18 cellular contexts compared by ENCODE assay signal in the genomic region with DNA sequence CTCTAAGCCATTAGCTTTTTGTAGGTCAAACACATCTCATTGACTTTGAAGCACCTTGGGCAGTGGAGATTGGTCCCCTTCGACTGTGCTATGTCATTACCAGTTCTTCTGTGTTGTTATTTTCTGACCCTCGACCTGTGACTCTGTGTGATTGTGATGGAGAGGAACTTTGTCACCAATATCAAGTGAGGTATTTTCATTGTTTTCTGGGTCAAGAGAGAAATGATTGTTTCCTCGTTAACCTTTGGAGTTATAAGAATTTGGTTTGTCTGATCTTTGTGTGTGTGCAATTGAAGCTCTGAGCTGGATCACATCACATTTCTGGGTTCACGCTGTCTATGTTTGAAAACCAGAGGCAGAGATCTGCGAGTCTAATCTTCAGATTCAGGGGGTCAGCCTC.
A peak's percentile ranks its signal among the peaks of the same experiment; 100 is the strongest.
DNase-seq lines count a peak whose midpoint lies in the region; ATAC-seq and TF ChIP-seq lines count a peak whose summit lies in the region.
"Had no signal": no experiment of that assay in that cellular context is flagged by ENCODE, and none has a peak within 500 bp of the region (broad histone marks: within the 10 kb centered on the region; RNA-seq: fewer than 3 reads in every experiment).

No MANE protein-coding gene starts in this region.

- ATAC-seq in Right ventricle myocardium superior (ENCODE audit: poor library complexity) (peak; percentile 56), right cardiac atrium (no peak), HG03457 (IDR thresholded peaks at IDR 0.05; ENCODE audit: unreplicated experiment) (no peak)
- ATAC-seq: A549 had no signal

- DNase-seq in Right ventricle myocardium superior (no peak), right cardiac atrium (no peak), colonic mucosa (no peak), transverse colon (peak; percentile 35)
- DNase-seq in activated CD4-positive, alpha-beta T cell treated with anti-CD3 and anti-CD28 coated beads, Interleukin-2, amount 10 ng/mL, durations not matched to agents 24 days and 14 days = no peak
- DNase-seq: BE2C, DMS 273 treated with DMSO at 0.1 percent for 48 hours, GOT3, NCI-H1105, NCI-H146, NCI-H2029, NCI-H345, NCI-H524, SHP77 had no signal

- H3K9me3 ChIP-seq in right cardiac atrium (ENCODE audit: control insufficient read depth, low read length) (no peaks in the 10 kb centered on the region), colonic mucosa (no peaks in the 10 kb centered on the region), mucosa of rectum (ENCODE audit: control insufficient read depth in 2 of 2, low read length in 2 of 2) (no peaks in the 10 kb centered on the region), transverse colon (no peaks in the 10 kb centered on the region)
- H3K9me3 ChIP-seq: A549, BE2C had no signal

- H3K4me1 Mint-ChIP-seq in activated CD4-positive, alpha-beta T cell treated with anti-CD3 and anti-CD28 coated beads, Interleukin-2, amount 10 ng/mL, durations not matched to agents 24 days and 14 days = peaks cover 7% of the 10 kb centered on the region

- H3K36me3 ChIP-seq in colonic mucosa (no peaks in the 10 kb centered on the region), mucosa of rectum (ENCODE audit: control insufficient read depth in 2 of 2, insufficient read depth in 2 of 2, low read length in 2 of 2) (no peaks in the 10 kb centered on the region), transverse colon (no peaks in the 10 kb centered on the region)
- H3K36me3 ChIP-seq: BE2C had no signal

- no peaks in the 10 kb centered on the region for H3K36me3 Mint-ChIP-seq in activated CD4-positive, alpha-beta T cell treated with anti-CD3 and anti-CD28 coated beads, Interleukin-2, amount 10 ng/mL, durations not matched to agents 24 days and 14 days (ENCODE audit: low read depth)

- H3K27me3 ChIP-seq in right cardiac atrium (ENCODE audit: control insufficient read depth, insufficient read depth) (no peaks in the 10 kb centered on the region), colonic mucosa (no peaks in the 10 kb centered on the region), mucosa of rectum (ENCODE audit: control insufficient read depth in 2 of 2, insufficient read depth in 2 of 2, low read length in 2 of 2) (no peaks in the 10 kb centered on the region), transverse colon (no peaks in the 10 kb centered on the region)
- H3K27me3 ChIP-seq: BE2C had no signal

- H3K4me3 ChIP-seq in right cardiac atrium (ENCODE audit: low read length) (no peak overlapping the region), colonic mucosa (no peak overlapping the region), mucosa of rectum (ENCODE audit: low read length in 2 of 2) (peak overlapping the region; percentile 42 to 74), transverse colon (peak overlapping the region in 2 of 4 donors; percentile 2 to 34)
- H3K4me3 ChIP-seq: A549 had no signal

- H3K9me3 Mint-ChIP-seq in activated CD4-positive, alpha-beta T cell treated with anti-CD3 and anti-CD28 coated beads, Interleukin-2, amount 10 ng/mL, durations not matched to agents 24 days and 14 days = peaks cover 3% of the 10 kb centered on the region

- H3K27ac ChIP-seq in right cardiac atrium (ENCODE audit: low read length) (no peak overlapping the region), colonic mucosa (peak overlapping the region; percentile 70), mucosa of rectum (ENCODE audit: low read depth in 2 of 2, low read length in 2 of 2) (peak overlapping the region; percentile 69 to 83), transverse colon (peak overlapping the region; percentile 62 to 77 (median 70))
- H3K27ac ChIP-seq: A549 had no signal

- TF ChIP-seq EP300 in transverse colon (IDR thresholded peaks at IDR 0.05; ENCODE audit: low read depth) = no peak

- WGBS in right cardiac atrium = 70% methylated on average over 5 of the region's 5 CpGs
- WGBS in transverse colon (ENCODE audit: low coverage in 1 of 2), 2 donors = 30 to 46% methylated on average over 5 of the region's 5 CpGs

- intact Hi-C loops in Right ventricle myocardium superior (cut with DNase I) = no loop called here
- intact Hi-C loops in right cardiac atrium (cut with DNase I) = no loop called here
- intact Hi-C loops in colonic mucosa (cut with DNase I) = no loop called here
- intact Hi-C loops in transverse colon (cut with DNase I; ENCODE audit: low total_unique reads) = no loop called here
- intact Hi-C loops in activated CD4-positive, alpha-beta T cell treated with anti-CD3 and anti-CD28 coated beads, Interleukin-2, amount 10 ng/mL, durations not matched to agents 24 days and 14 days (cut with micrococcal nuclease) = no loop called here

- in situ Hi-C loops in transverse colon (cut with MboI; ENCODE audit: low pct_ligation_motif_present in 1 of 4, low pct_unique_long_range_greater_than_20kb in 1 of 4, low sequenced_read_pairs in 3 of 4) = loop anchor here in 1 of 4 donors (25.0 kb wide), 1 partner anchor 545 kb away; no protein-coding TSS in a partner anchor

- no peak overlapping the region for H3K4me3 Mint-ChIP-seq in activated CD4-positive, alpha-beta T cell treated with anti-CD3 and anti-CD28 coated beads, Interleukin-2, amount 10 ng/mL, durations not matched to agents 24 days and 14 days
- H3K4me3 Mint-ChIP-seq: IgD-negative memory B cell had no signal

- TF ChIP-seq POLR2A in transverse colon (IDR thresholded peaks at IDR 0.05) = peak; percentile 81

- no peaks in the 10 kb centered on the region for H3K4me1 ChIP-seq in right cardiac atrium (ENCODE audit: control insufficient read depth, insufficient read depth, low read length)
- no peaks in the 10 kb centered on the region for H3K4me1 ChIP-seq in colonic mucosa
- H3K4me1 ChIP-seq in mucosa of rectum (ENCODE audit: control insufficient read depth in 2 of 2, insufficient read depth in 2 of 2, low read length in 2 of 2) = peaks cover 19 to 35% of the 10 kb centered on the region in 2 donors
- peaks cover 0 to 36% (median 30%) of the 10 kb centered on the region in 4 donors for H3K4me1 ChIP-seq in transverse colon
- H3K4me1 ChIP-seq: A549 had no signal

- TF ChIP-seq CTCF in colonic mucosa (IDR thresholded peaks at IDR 0.05) (no peak), transverse colon (IDR thresholded peaks at IDR 0.05) (no peak)

- H3K9ac ChIP-seq in colonic mucosa (ENCODE audit: low read depth in 2 of 2, low read length in 2 of 2) (peak overlapping the region in 1 of 2 donors; percentile 81), mucosa of rectum (ENCODE audit: low read depth in 1 of 2, low read length in 2 of 2) (peak overlapping the region; percentile 51 to 63)

- peaks cover 7% of the 10 kb centered on the region for H3K27me3 Mint-ChIP-seq in activated CD4-positive, alpha-beta T cell treated with anti-CD3 and anti-CD28 coated beads, Interleukin-2, amount 10 ng/mL, durations not matched to agents 24 days and 14 days

- no peak overlapping the region for H3K27ac Mint-ChIP-seq in activated CD4-positive, alpha-beta T cell treated with anti-CD3 and anti-CD28 coated beads, Interleukin-2, amount 10 ng/mL, durations not matched to agents 24 days and 14 days
- H3K27ac Mint-ChIP-seq: IgD-negative memory B cell had no signal

Comparison
In these comparisons a context has a peak if more than half of its experiments do, and no peak if none do; other contexts are left out.
1. H3K4me3 ChIP-seq: peak in mucosa of rectum (2 of 2); none in right cardiac atrium (single experiment) and colonic mucosa (single experiment).